Comparison of ENCODE assay signal across 1 cellular context in the genomic region with DNA sequence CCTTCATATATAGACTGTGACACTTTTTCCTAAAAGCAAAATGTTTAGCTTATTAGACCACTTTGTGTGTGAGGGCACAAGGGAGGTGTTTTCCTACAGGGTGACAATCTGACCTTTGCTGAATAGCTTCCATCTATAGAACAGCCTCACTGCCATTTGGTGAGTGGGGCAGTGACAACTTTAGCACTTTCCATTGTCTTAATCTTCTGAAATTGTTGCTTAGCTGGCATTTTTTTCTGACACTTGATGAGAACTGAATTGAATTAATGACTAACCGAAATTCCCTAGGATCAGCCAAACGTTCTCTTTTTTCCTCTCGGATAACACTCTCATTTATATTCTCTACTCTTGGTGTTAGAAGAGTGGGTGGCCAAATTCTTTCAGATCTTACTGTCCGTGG.
TF ChIP-seq lines count a peak whose summit lies in the region.

No MANE protein-coding gene starts in this region.

TF ChIP-seq in H1, 55 proteins besides CTCF, POLR2A, EP300 and RAD21:
- TF ChIP-seq CTBP2 (IDR thresholded peaks at IDR 0.05; ENCODE audit: borderline replicate concordance, insufficient read depth, insufficient read length, low read length) = no peak
- peak; percentile 31 for TF ChIP-seq MAFK (IDR thresholded peaks at IDR 0.05; ENCODE audit: low read depth, low read length)
- no peak for TF ChIP-seq TAF1 (IDR thresholded peaks at IDR 0.05; ENCODE audit: low read depth, low read length)
- no peak for TF ChIP-seq ZNF274 (IDR thresholded peaks at IDR 0.05; ENCODE audit: borderline replicate concordance, extremely low read depth, low read length)
- no peak for TF ChIP-seq SAP30 (IDR thresholded peaks at IDR 0.05; ENCODE audit: insufficient read depth, insufficient replicate concordance, low read length)
